Comparison of ENCODE assay signal across 8 cellular contexts in genomic region chr17:80034977-80035686, GRCh38. TPM values are rescaled to one million over a fixed set of nuclear protein-coding genes. Genes with fewer than 3 reads are reported as not detected.
A peak's percentile ranks its signal among the peaks of the same experiment; 100 is the strongest.
DNase-seq lines count a peak whose midpoint lies in the region; ATAC-seq and TF ChIP-seq lines count a peak whose summit lies in the region.

No MANE protein-coding gene starts in this region.

- WGBS in suprapubic skin: 1% methylated on average over 31 of the region's 50 CpGs

- H3K4me1 Mint-ChIP-seq in mesothelial cell of epicardium: peaks cover 23% of the 10 kb centered on the region

- no peak for TF ChIP-seq POLR2A in suprapubic skin (IDR thresholded peaks at IDR 0.05)

- DNase-seq in Daoy (ENCODE audit: low read depth): peak; percentile 41
- peak; percentile 23 to 38 for DNase-seq in activated CD4-positive, alpha-beta T cell treated with anti-CD3 and anti-CD28 coated beads for 4 hours
- peak in 1 of 2 experiments; percentile 64 for DNase-seq in mesothelial cell of epicardium (ENCODE audit: low spot score in 2 of 2, unreplicated experiment in 2 of 2)
- DNase-seq in suprapubic skin (ENCODE audit: low spot score in 2 of 2): no peak
- no peak for DNase-seq in COR-L47 (lab: John Stamatoyannopoulos, UW)

- ATAC-seq in HG03135 (IDR thresholded peaks at IDR 0.05; ENCODE audit: unreplicated experiment): peak; percentile 29
- ATAC-seq in GM18858 (IDR thresholded peaks at IDR 0.05; ENCODE audit: unreplicated experiment): no peak

- peak overlapping the region; percentile 94 for H3K4me3 Mint-ChIP-seq in mesothelial cell of epicardium

- H3K36me3 Mint-ChIP-seq in mesothelial cell of epicardium: peaks cover 7% of the 10 kb centered on the region

- H3K4me1 ChIP-seq in duodenal mucosa (ENCODE audit: control insufficient read depth in 1 of 2, insufficient read depth in 2 of 2, low read length in 2 of 2): peaks cover 16 to 30% of the 10 kb centered on the region in 2 donors
- peaks cover 48% of the 10 kb centered on the region for H3K4me1 ChIP-seq in suprapubic skin

- H3K27ac ChIP-seq in duodenal mucosa (ENCODE audit: low read depth, low read length): peak overlapping the region; percentile 62
- peak overlapping the region; percentile 85 for H3K27ac ChIP-seq in suprapubic skin

- no peaks in the 10 kb centered on the region for H3K36me3 ChIP-seq in duodenal mucosa (ENCODE audit: control insufficient read depth in 1 of 2, insufficient read depth in 2 of 2, low read length in 2 of 2)
- no peaks in the 10 kb centered on the region for H3K36me3 ChIP-seq in suprapubic skin

- H3K27ac Mint-ChIP-seq in mesothelial cell of epicardium: peak overlapping the region; percentile 95

- no peaks in the 10 kb centered on the region for H3K9me3 Mint-ChIP-seq in mesothelial cell of epicardium

- peak overlapping the region; percentile 78 to 81 for H3K4me3 ChIP-seq in duodenal mucosa (ENCODE audit: low read depth in 1 of 2, low read length in 2 of 2)
- peak overlapping the region; percentile 67 for H3K4me3 ChIP-seq in suprapubic skin

- no peak for TF ChIP-seq EP300 in suprapubic skin (IDR thresholded peaks at IDR 0.05)

- H3K27me3 Mint-ChIP-seq in mesothelial cell of epicardium (ENCODE audit: low read depth): no peaks in the 10 kb centered on the region

- TF ChIP-seq CTCF in mesothelial cell of epicardium (IDR thresholded peaks at IDR 0.05; ENCODE audit: unreplicated experiment) (no peak), suprapubic skin (IDR thresholded peaks at IDR 0.05) (no peak)

- peak overlapping the region; percentile 53 to 69 for H3K9ac ChIP-seq in duodenal mucosa (ENCODE audit: low read depth in 1 of 2, low read length in 2 of 2)

- no peaks in the 10 kb centered on the region for H3K9me3 ChIP-seq in duodenal mucosa (ENCODE audit: control insufficient read depth in 1 of 2, low read length in 2 of 2)
- H3K9me3 ChIP-seq in suprapubic skin: no peaks in the 10 kb centered on the region

- H3K27me3 ChIP-seq in duodenal mucosa (ENCODE audit: control insufficient read depth in 1 of 2, insufficient read depth in 2 of 2, low read length in 2 of 2) (no peaks in the 10 kb centered on the region), suprapubic skin (no peaks in the 10 kb centered on the region)

RNA-seq across cellular contexts. Expression of gene TBC1D16, which starts 0.5 kb away (rescaled TPM):
- total RNA-seq in Daoy (2014; rRNA removed; shearing (Covaris generic)): 20.3 and 26.5 TPM in 2 replicates
- total RNA-seq in mesothelial cell of epicardium (69.8 to 76.0 TPM (median 73.2 TPM) in 3 replicates), suprapubic skin (10 to 100 TPM; 18.6 to 33.6 (median 22.7) TPM)

RNA-seq across cellular contexts. Expression of gene CCDC40, which starts 1.3 kb away (rescaled TPM):
- 1.3 and 1.7 TPM in 2 replicates for total RNA-seq in Daoy (2014; rRNA removed; shearing (Covaris generic))
- total RNA-seq in mesothelial cell of epicardium: 20.6 to 25.9 TPM (median 23.5 TPM) in 3 replicates
- total RNA-seq in suprapubic skin: 1 to 10 TPM; 1.2 to 4.4 (median 2.9) TPM

Comparison
In these comparisons a context has a peak if more than half of its experiments do, and no peak if none do; other contexts are left out.
1. DNase-seq: peak in Daoy (single experiment) and activated CD4-positive, alpha-beta T cell treated with anti-CD3 and anti-CD28 coated beads for 4 hours (2 of 2); none in suprapubic skin (0 of 2) and COR-L47 (single experiment).